8 cellular contexts compared by ENCODE assay signal in genomic region chr1:54716299-54717047, GRCh38. TPM values are rescaled to one million over a fixed set of nuclear protein-coding genes. Genes with fewer than 3 reads are reported as not detected.
DNase-seq lines count a peak whose midpoint lies in the region; ATAC-seq and TF ChIP-seq lines count a peak whose summit lies in the region.

No MANE protein-coding gene starts in this region.

- H3K9ac ChIP-seq in GM23248: peak overlapping the region; percentile 92

- H3K27ac ChIP-seq in A673 (ENCODE audit: low read depth, low read length, poor library complexity, severe bottlenecking) (peak overlapping the region; percentile 65), GM23248 (peak overlapping the region; percentile 83), right atrium auricular region (peak overlapping the region; percentile 67 to 79), spleen (peak overlapping the region in 4 of 8 donors; percentile 71 to 88 (median 84))

- in situ Hi-C loops in GM23248 (cut with MboI) (no loop called here), G401 (cut with HindIII; ENCODE audit: low sequenced_read_pairs) (no loop called here)

- peak overlapping the region; percentile 81 for H3K4me3 Mint-ChIP-seq in activated CD4-positive, alpha-beta memory T cell treated with anti-CD3 and anti-CD28 coated beads, Interleukin-2, amount 10 ng/mL, durations not matched to agents 7 days and 5 days

- no peaks in the 10 kb centered on the region for H3K9me3 ChIP-seq in A673 (ENCODE audit: low read depth, low read length, poor library complexity, severe bottlenecking)
- H3K9me3 ChIP-seq in GM23248 (ENCODE audit: low read depth): no peaks in the 10 kb centered on the region
- H3K9me3 ChIP-seq in right atrium auricular region: no peaks in the 10 kb centered on the region
- no peaks in the 10 kb centered on the region for H3K9me3 ChIP-seq in spleen

- no peaks in the 10 kb centered on the region for H3K9me3 Mint-ChIP-seq in activated CD4-positive, alpha-beta memory T cell treated with anti-CD3 and anti-CD28 coated beads, Interleukin-2, amount 10 ng/mL, durations not matched to agents 7 days and 5 days

- TF ChIP-seq POLR2A in spleen (IDR thresholded peaks at IDR 0.05): no peak

- CTCF ChIA-PET in A673 (lab: Charles Lee): no interaction called here
- CTCF ChIA-PET in activated CD4-positive, alpha-beta memory T cell treated with anti-CD3 and anti-CD28 coated beads, Interleukin-2, amount 10 ng/mL, durations not matched to agents 7 days and 5 days (lab: Charles Lee): interaction anchor here (1.0 to 2.2 kb wide), 8 partner anchors 12 to 662 kb away, joined by 3 to 12 read pairs (median 3); partner anchors contain the start of gene TTC22

- no peaks in the 10 kb centered on the region for H3K9me2 ChIP-seq in GM23248 (ENCODE audit: insufficient read depth)

- H2AFZ ChIP-seq in GM23248: peak overlapping the region; percentile 98

- H3K4me1 ChIP-seq in A673 (ENCODE audit: insufficient read depth, low read length, poor library complexity, severe bottlenecking) (peaks cover 7% of the 10 kb centered on the region), GM23248 (ENCODE audit: insufficient read depth) (peaks cover 6% of the 10 kb centered on the region), right atrium auricular region (peaks cover 0 to 16% of the 10 kb centered on the region in 2 donors), spleen (peaks cover 9 to 39% (median 29%) of the 10 kb centered on the region in 6 donors)

- H3K4me2 ChIP-seq in GM23248 (ENCODE audit: unreplicated experiment): peak overlapping the region; percentile 90

- no peak for ATAC-seq in HG02938 (IDR thresholded peaks at IDR 0.05; ENCODE audit: unreplicated experiment)

- H3K27me3 ChIP-seq in A673 (replicated peaks; ENCODE audit: insufficient read depth, low read depth, low read length, poor library complexity) (no peaks in the 10 kb centered on the region), GM23248 (replicated peaks; ENCODE audit: insufficient read depth) (no peaks in the 10 kb centered on the region), right atrium auricular region (no peaks in the 10 kb centered on the region), spleen (replicated peaks in 1 of 7) (no peaks in the 10 kb centered on the region)

- H3K36me3 Mint-ChIP-seq in activated CD4-positive, alpha-beta memory T cell treated with anti-CD3 and anti-CD28 coated beads, Interleukin-2, amount 10 ng/mL, durations not matched to agents 7 days and 5 days (ENCODE audit: low read depth): peaks cover 10% of the 10 kb centered on the region

- H3K4me3 ChIP-seq in A673 (ENCODE audit: low read depth, low read length, poor library complexity, severe bottlenecking) (peak overlapping the region; percentile 95), GM23248 (peak overlapping the region; percentile 91), right atrium auricular region (peak overlapping the region; percentile 76 to 90), spleen (peak overlapping the region; percentile 74 to 96 (median 86))

- BruUV-seq in A673 (replicated peaks; lab: Mats Ljungman, UMichigan): no TSS peak

- no peaks in the 10 kb centered on the region for H3K27me3 Mint-ChIP-seq in activated CD4-positive, alpha-beta memory T cell treated with anti-CD3 and anti-CD28 coated beads, Interleukin-2, amount 10 ng/mL, durations not matched to agents 7 days and 5 days

- H3K36me3 ChIP-seq in A673 (ENCODE audit: insufficient read depth, low read length, poor library complexity, severe bottlenecking) (peaks cover 22% of the 10 kb centered on the region), GM23248 (ENCODE audit: low read depth) (peaks cover 21% of the 10 kb centered on the region; the same call in 1 of the 2 replicates), right atrium auricular region (peaks cover 24% of the 10 kb centered on the region), spleen (peaks cover 0 to 41% (median 26%) of the 10 kb centered on the region in 6 donors)

- DNase-seq in A673 (ENCODE audit: low spot score) (no peak), GM23248 (peak; percentile 84), right atrium auricular region (ENCODE audit: low spot score) (peak; percentile 2), spleen (no peak), G401 (ENCODE audit: low spot score) (no peak), NCI-H1417 (lab: John Stamatoyannopoulos, UW) (no peak)
- no peak for DNase-seq in activated CD4-positive, alpha-beta memory T cell treated with anti-CD3 and anti-CD28 coated beads, Interleukin-2, amount 10 ng/mL, durations not matched to agents 7 days and 5 days

- 28 to 29% methylated on average over 8 of the region's 8 CpGs for WGBS in GM23248 (ENCODE audit: low coverage in 1 of 2, low lambda C conversion rate in 2 of 2, missing lambda C conversion rate in 2 of 2), 2 experiments
- WGBS in spleen, 5 donors: 38 to 50% (median 44%) methylated on average over 8 of the region's 8 CpGs

- H3K27ac Mint-ChIP-seq in activated CD4-positive, alpha-beta memory T cell treated with anti-CD3 and anti-CD28 coated beads, Interleukin-2, amount 10 ng/mL, durations not matched to agents 7 days and 5 days: peak overlapping the region; percentile 78

- H3K4me1 Mint-ChIP-seq in activated CD4-positive, alpha-beta memory T cell treated with anti-CD3 and anti-CD28 coated beads, Interleukin-2, amount 10 ng/mL, durations not matched to agents 7 days and 5 days: peaks cover 30% of the 10 kb centered on the region

- no peaks in the 10 kb centered on the region for H3F3A ChIP-seq in GM23248 (ENCODE audit: insufficient read depth)

- no peaks in the 10 kb centered on the region for H4K20me1 ChIP-seq in GM23248 (ENCODE audit: insufficient read depth)

- TF ChIP-seq CTCF in A673 (conservative IDR thresholded peaks at IDR 0.05; ENCODE audit: low read depth, low read length) (no peak), right atrium auricular region (IDR thresholded peaks at IDR 0.05) (no peak), spleen (IDR thresholded peaks at IDR 0.05 in 8 of 11, conservative IDR thresholded peaks at IDR 0.05 in 3 of 11) (no peak)

- POLR2A ChIA-PET in A673 (lab: Charles Lee; ENCODE audit: low non-redundant PET): no interaction called here
- POLR2A ChIA-PET in activated CD4-positive, alpha-beta memory T cell treated with anti-CD3 and anti-CD28 coated beads, Interleukin-2, amount 10 ng/mL, durations not matched to agents 7 days and 5 days (lab: Charles Lee): interaction anchor here (0.6 to 2.7 kb wide), 12 partner anchors 9 to 662 kb away, joined by 3 to 16 read pairs (median 5); partner anchors contain the start of genes DHCR24, PARS2 and TTC22

- intact Hi-C loops in A673 (cut with micrococcal nuclease; ENCODE audit: unreplicated experiment) (no loop called here), spleen (cut with DNase I; ENCODE audit: low total_unique reads) (no loop called here)

- peaks cover 41% of the 10 kb centered on the region for H3K79me2 ChIP-seq in GM23248 (ENCODE audit: insufficient read depth)

RNA-seq across cellular contexts. Expression of gene TTC4, which starts 0.8 kb away (rescaled TPM):
- 25.5 and 26.1 TPM in 2 replicates for total RNA-seq in A673 (2021)
- 20.4 and 27.1 TPM in 2 replicates for total RNA-seq in GM23248 (2014; rRNA removed; shearing (Covaris generic))
- 24.2 and 25.1 TPM in 2 replicates for polyA plus RNA-seq in GM23248 (2016; fragmentation: Nextera tagmentation; extraction: Ambion mirVana)
- 10 to 100 TPM; 17.6 to 20.6 TPM for total RNA-seq in activated CD4-positive, alpha-beta memory T cell treated with anti-CD3 and anti-CD28 coated beads, Interleukin-2, amount 10 ng/mL, durations not matched to agents 7 days and 5 days
- 10 to 100 TPM in 1 of 2 donors, 1 to 10 TPM in 1; 9.8 to 10.3 TPM for total RNA-seq in right atrium auricular region
- 10 to 100 TPM; 15.4 to 28.5 (median 17.3) TPM for total RNA-seq in spleen
- polyA plus RNA-seq in spleen: 10 to 100 TPM; 12.1 to 15.3 (median 13.3) TPM
- 37.5 and 53.5 TPM in 2 replicates for total RNA-seq in G401 (2014; rRNA removed; shearing (Covaris generic))

RNA-seq across cellular contexts. Expression of gene PARS2, which starts 47.9 kb away (rescaled TPM):
- total RNA-seq in A673 (2021): 6.9 and 7.0 TPM in 2 replicates
- total RNA-seq in GM23248 (2014; rRNA removed; shearing (Covaris generic)): 3.0 and 5.0 TPM in 2 replicates
- 4.1 and 5.2 TPM in 2 replicates for polyA plus RNA-seq in GM23248 (2016; fragmentation: Nextera tagmentation; extraction: Ambion mirVana)
- 1 to 10 TPM; 3.3 to 4.0 TPM for total RNA-seq in activated CD4-positive, alpha-beta memory T cell treated with anti-CD3 and anti-CD28 coated beads, Interleukin-2, amount 10 ng/mL, durations not matched to agents 7 days and 5 days
- total RNA-seq in right atrium auricular region: 1 to 10 TPM; 3.9 to 4.0 TPM
- total RNA-seq in spleen: 1 to 10 TPM; 2.7 to 3.8 (median 3.4) TPM
- polyA plus RNA-seq in spleen: 1 to 10 TPM in 2 of 3 donors, under 1 TPM in 1; 0.96 to 2.1 (median 1.9) TPM
- total RNA-seq in G401 (2014; rRNA removed; shearing (Covaris generic)): 10.0 and 17.2 TPM in 2 replicates

Comparison
In these comparisons a context has a peak if more than half of its experiments do, and no peak if none do; other contexts are left out.
1. DNase-seq: peak in GM23248 (single experiment) and right atrium auricular region (single experiment); none in A673 (single experiment), activated CD4-positive, alpha-beta memory T cell treated with anti-CD3 and anti-CD28 coated beads, Interleukin-2, amount 10 ng/mL, durations not matched to agents 7 days and 5 days (single experiment), spleen (single experiment), G401 (single experiment) and NCI-H1417 (0 of 3).
2. Peak in every context shown above with its lines, with median percentiles within 50 percentile points of each other: H3K4me3 ChIP-seq.